Comparison of ENCODE assay signal across 8 cellular contexts in the genomic region with DNA sequence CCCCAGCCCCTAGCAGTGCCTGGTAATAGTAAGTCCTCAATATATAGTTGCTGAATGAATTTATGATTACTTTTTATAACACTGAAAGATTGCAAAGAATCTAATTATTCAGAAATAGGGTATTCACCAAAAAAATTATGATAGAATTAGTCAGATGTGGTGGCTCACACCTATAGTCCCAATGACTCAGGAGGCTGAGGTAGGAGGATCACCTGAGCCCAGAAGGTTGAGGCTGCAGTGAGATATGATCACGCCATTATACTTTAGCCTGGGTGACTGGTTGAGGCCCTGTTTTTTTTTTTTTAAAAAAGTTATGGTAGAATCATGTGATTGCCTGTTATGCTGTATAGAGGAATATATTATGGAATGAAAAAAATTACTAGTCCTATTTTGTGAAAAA. TPM values are rescaled to one million over a fixed set of nuclear protein-coding genes. Genes with fewer than 3 reads are reported as not detected.
A peak's percentile ranks its signal among the peaks of the same experiment; 100 is the strongest.
DNase-seq lines count a peak whose midpoint lies in the region; ATAC-seq and TF ChIP-seq lines count a peak whose summit lies in the region.
"Not testable (repeated sequence)": the region's sequence is repeated elsewhere in the genome, so short reads cannot be mapped to it uniquely, and the experiment has no call there.

No MANE protein-coding gene starts in this region.

- not testable (repeated sequence) for H3K36me3 Mint-ChIP-seq in activated CD8-positive, alpha-beta T cell treated with anti-CD3 and anti-CD28 coated beads for 36 hours (ENCODE audit: low read depth); activated naive CD4-positive, alpha-beta T cell treated with anti-CD3 and anti-CD28 coated beads, Interleukin-2, amount 50 U/mL, for 24 hours; natural killer cell; stimulated activated naive CD8-positive, alpha-beta T cell treated with anti-CD3 and anti-CD28 coated beads, Interleukin-15, Interleukin-2, amounts not matched to agents 100 ng/mL and 50 ng/mL, for 24 hours (ENCODE audit: low read depth)

- H3K27me3 ChIP-seq in Loucy (ENCODE audit: insufficient read depth, low read length, poor library complexity, severe bottlenecking): not testable (repeated sequence)

- not testable (repeated sequence) for H3K27me3 Mint-ChIP-seq in activated CD8-positive, alpha-beta T cell treated with anti-CD3 and anti-CD28 coated beads for 36 hours; activated naive CD4-positive, alpha-beta T cell treated with anti-CD3 and anti-CD28 coated beads, Interleukin-2, amount 50 U/mL, for 24 hours; natural killer cell (ENCODE audit: low read depth in 2 of 2); stimulated activated naive CD8-positive, alpha-beta T cell treated with anti-CD3 and anti-CD28 coated beads, Interleukin-15, Interleukin-2, amounts not matched to agents 100 ng/mL and 50 ng/mL, for 24 hours

- not testable (repeated sequence) for H3K4me1 ChIP-seq in Loucy (ENCODE audit: insufficient read depth, low read length, poor library complexity, severe bottlenecking)

- H3K27ac Mint-ChIP-seq in activated CD8-positive, alpha-beta T cell treated with anti-CD3 and anti-CD28 coated beads for 36 hours: peak overlapping the region; percentile 80
- H3K27ac Mint-ChIP-seq in activated naive CD4-positive, alpha-beta T cell treated with anti-CD3 and anti-CD28 coated beads, Interleukin-2, amount 50 U/mL, for 24 hours: peak overlapping the region; percentile 57
- H3K27ac Mint-ChIP-seq in natural killer cell: peak overlapping the region; percentile 59 to 75
- peak overlapping the region; percentile 89 for H3K27ac Mint-ChIP-seq in stimulated activated naive CD8-positive, alpha-beta T cell treated with anti-CD3 and anti-CD28 coated beads, Interleukin-15, Interleukin-2, amounts not matched to agents 100 ng/mL and 50 ng/mL, for 24 hours

- not testable (repeated sequence) for H2AFZ ChIP-seq in Loucy (ENCODE audit: low read length)

- H4K20me1 ChIP-seq in Loucy (ENCODE audit: insufficient read depth, low read length, poor library complexity, severe bottlenecking): not testable (repeated sequence)

- peak; percentile 31 for DNase-seq in activated CD8-positive, alpha-beta T cell treated with anti-CD3 and anti-CD28 coated beads for 36 hours
- DNase-seq in natural killer cell: not testable (repeated sequence)

- H3K4me3 Mint-ChIP-seq in activated CD8-positive, alpha-beta T cell treated with anti-CD3 and anti-CD28 coated beads for 36 hours; activated naive CD4-positive, alpha-beta T cell treated with anti-CD3 and anti-CD28 coated beads, Interleukin-2, amount 50 U/mL, for 24 hours; natural killer cell: not testable (repeated sequence)
- peak overlapping the region; percentile 28 for H3K4me3 Mint-ChIP-seq in stimulated activated naive CD8-positive, alpha-beta T cell treated with anti-CD3 and anti-CD28 coated beads, Interleukin-15, Interleukin-2, amounts not matched to agents 100 ng/mL and 50 ng/mL, for 24 hours

- H3K79me2 ChIP-seq in Loucy (ENCODE audit: insufficient read depth, low read length): not testable (repeated sequence)

- H3K9me2 ChIP-seq in Loucy (replicated peaks; ENCODE audit: low read depth, low read length): not testable (repeated sequence)

- not testable (repeated sequence) for H3K9ac ChIP-seq in Loucy (ENCODE audit: low read depth, low read length, poor library complexity, severe bottlenecking)

- H3K4me1 Mint-ChIP-seq in activated CD8-positive, alpha-beta T cell treated with anti-CD3 and anti-CD28 coated beads for 36 hours (ENCODE audit: low read depth): peaks cover 38% of the 10 kb centered on the region
- peaks cover 13% of the 10 kb centered on the region for H3K4me1 Mint-ChIP-seq in activated naive CD4-positive, alpha-beta T cell treated with anti-CD3 and anti-CD28 coated beads, Interleukin-2, amount 50 U/mL, for 24 hours
- H3K4me1 Mint-ChIP-seq in natural killer cell: peaks cover 11% of the 10 kb centered on the region in 2 donors
- H3K4me1 Mint-ChIP-seq in stimulated activated naive CD8-positive, alpha-beta T cell treated with anti-CD3 and anti-CD28 coated beads, Interleukin-15, Interleukin-2, amounts not matched to agents 100 ng/mL and 50 ng/mL, for 24 hours (ENCODE audit: low read depth): peaks cover 41% of the 10 kb centered on the region

- TF ChIP-seq CTCF in Loucy (conservative IDR thresholded peaks at IDR 0.05; ENCODE audit: low read length); activated CD8-positive, alpha-beta T cell treated with anti-CD3 and anti-CD28 coated beads for 36 hours (IDR thresholded peaks at IDR 0.05); natural killer cell (IDR thresholded peaks at IDR 0.05): not testable (repeated sequence)

- H3K9me3 ChIP-seq in Loucy (ENCODE audit: insufficient read depth, low read depth, low read length): not testable (repeated sequence)

- ATAC-seq in GM18502 (IDR thresholded peaks at IDR 0.05; ENCODE audit: poor library complexity, unreplicated experiment) (peak; percentile 19), GM21360 (IDR thresholded peaks at IDR 0.05; ENCODE audit: unreplicated experiment) (peak; percentile 16), HG02610 (IDR thresholded peaks at IDR 0.05; ENCODE audit: unreplicated experiment) (peak; percentile 14)
- ATAC-seq in activated CD8-positive, alpha-beta T cell treated with anti-CD3 and anti-CD28 coated beads for 36 hours: peak; percentile 64
- ATAC-seq in natural killer cell: not testable (repeated sequence)

- H3K36me3 ChIP-seq in Loucy (ENCODE audit: insufficient read depth, low read length): not testable (repeated sequence)

- not testable (repeated sequence) for H3K4me3 ChIP-seq in Loucy (ENCODE audit: low read length, poor library complexity, severe bottlenecking)

- peak overlapping the region; percentile 16 for H3K4me2 ChIP-seq in Loucy (ENCODE audit: low read depth, low read length, poor library complexity, severe bottlenecking)

- intact Hi-C loops in activated CD8-positive, alpha-beta T cell treated with anti-CD3 and anti-CD28 coated beads for 36 hours (cut with micrococcal nuclease); natural killer cell (cut with micrococcal nuclease): not testable (repeated sequence)

- not testable (repeated sequence) for H3F3A ChIP-seq in Loucy (ENCODE audit: low read depth)

- H3K9me3 Mint-ChIP-seq in activated CD8-positive, alpha-beta T cell treated with anti-CD3 and anti-CD28 coated beads for 36 hours; activated naive CD4-positive, alpha-beta T cell treated with anti-CD3 and anti-CD28 coated beads, Interleukin-2, amount 50 U/mL, for 24 hours; natural killer cell; stimulated activated naive CD8-positive, alpha-beta T cell treated with anti-CD3 and anti-CD28 coated beads, Interleukin-15, Interleukin-2, amounts not matched to agents 100 ng/mL and 50 ng/mL, for 24 hours: not testable (repeated sequence)

- POLR2A ChIA-PET in activated CD8-positive, alpha-beta T cell treated with anti-CD3 and anti-CD28 coated beads for 36 hours (lab: Charles Lee): not testable (repeated sequence)

- CTCF ChIA-PET in activated CD8-positive, alpha-beta T cell treated with anti-CD3 and anti-CD28 coated beads for 36 hours (lab: Charles Lee): interaction anchor here (1.0 kb wide), 1 partner anchor 204 kb away, joined by 3 read pairs; no protein-coding TSS in a partner anchor

RNA-seq across cellular contexts. Expression of gene DDX11, which starts 21.5 kb away (rescaled TPM):
- total RNA-seq in activated CD8-positive, alpha-beta T cell treated with anti-CD3 and anti-CD28 coated beads for 36 hours: 100 to 1,000 TPM; 143 to 147 TPM
- total RNA-seq in natural killer cell: 10 to 100 TPM; 25.6 to 78.5 (median 59.3) TPM
